ENCODE assay signal across 8 cellular contexts in the genomic region with DNA sequence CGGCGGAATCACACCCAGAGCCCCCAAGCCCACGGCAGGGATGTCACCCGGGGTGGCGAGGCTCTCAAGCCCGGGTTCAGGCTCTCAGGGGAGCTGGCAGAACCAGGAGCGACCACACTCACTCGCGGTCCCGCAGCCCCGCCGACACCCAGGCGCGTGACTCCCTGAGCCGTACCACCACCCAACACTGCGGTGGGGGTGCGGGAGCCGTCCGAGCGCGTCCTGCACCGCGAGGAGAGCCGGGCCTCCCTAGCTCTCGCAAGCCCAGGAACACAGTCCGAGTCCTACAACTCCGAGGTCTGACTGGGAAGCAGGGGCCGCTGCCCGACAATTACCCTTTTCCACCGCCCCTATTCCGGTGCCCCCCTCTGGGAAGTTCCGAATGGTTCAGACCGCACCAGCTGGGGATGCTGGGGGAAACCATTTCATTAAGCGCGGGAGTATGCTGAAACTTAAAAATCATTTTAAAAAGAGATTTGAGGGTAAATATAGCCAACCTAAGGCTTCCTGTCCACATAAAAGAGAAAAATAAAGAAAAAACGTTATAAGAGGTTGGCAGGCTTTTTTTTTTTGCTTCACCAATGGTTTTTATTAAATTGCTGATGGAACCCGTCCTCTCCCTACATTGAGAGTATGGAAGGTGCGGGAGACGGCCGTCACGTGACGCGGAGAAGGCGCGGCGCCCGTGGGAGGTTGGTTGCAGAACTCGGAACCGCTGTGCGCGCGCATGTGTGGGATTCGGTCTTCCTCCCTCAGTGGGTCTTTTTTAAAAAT. TPM values are rescaled to one million over a fixed set of nuclear protein-coding genes. Genes with fewer than 3 reads are reported as not detected.
DNase-seq lines count a peak whose midpoint lies in the region; ATAC-seq and TF ChIP-seq lines count a peak whose summit lies in the region.

A gene with protein sequence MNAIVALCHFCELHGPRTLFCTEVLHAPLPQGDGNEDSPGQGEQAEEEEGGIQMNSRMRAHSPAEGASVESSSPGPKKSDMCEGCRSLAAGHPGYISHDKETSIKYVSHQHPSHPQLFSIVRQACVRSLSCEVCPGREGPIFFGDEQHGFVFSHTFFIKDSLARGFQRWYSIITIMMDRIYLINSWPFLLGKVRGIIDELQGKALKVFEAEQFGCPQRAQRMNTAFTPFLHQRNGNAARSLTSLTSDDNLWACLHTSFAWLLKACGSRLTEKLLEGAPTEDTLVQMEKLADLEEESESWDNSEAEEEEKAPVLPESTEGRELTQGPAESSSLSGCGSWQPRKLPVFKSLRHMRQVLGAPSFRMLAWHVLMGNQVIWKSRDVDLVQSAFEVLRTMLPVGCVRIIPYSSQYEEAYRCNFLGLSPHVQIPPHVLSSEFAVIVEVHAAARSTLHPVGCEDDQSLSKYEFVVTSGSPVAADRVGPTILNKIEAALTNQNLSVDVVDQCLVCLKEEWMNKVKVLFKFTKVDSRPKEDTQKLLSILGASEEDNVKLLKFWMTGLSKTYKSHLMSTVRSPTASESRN (minus strand): TSS at position 143 of the 774 bp plus-strand sequence. CDS start 9,031 bp downstream, outside the sequence.

- no peak for TF ChIP-seq CTCF in GM06990 (IDR thresholded peaks at IDR 0.05; ENCODE audit: insufficient read depth, low read length, poor library complexity, severe bottlenecking)
- TF ChIP-seq CTCF in HFFc6 (IDR thresholded peaks at IDR 0.05): no peak
- no peak for TF ChIP-seq CTCF in suprapubic skin (IDR thresholded peaks at IDR 0.05)

- H3K4me1 ChIP-seq in suprapubic skin: peaks cover 31% of the 10 kb centered on the region

- H3K4me1 Mint-ChIP-seq in HFFc6 (ENCODE audit: low read depth): peaks cover 15% of the 10 kb centered on the region
- H3K4me1 Mint-ChIP-seq in activated naive CD4-positive, alpha-beta T cell treated with anti-CD3 and anti-CD28 coated beads, Interleukin-2, amount 50 U/mL, for 24 hours: peaks cover 34% of the 10 kb centered on the region

- TF ChIP-seq EP300 in suprapubic skin (IDR thresholded peaks at IDR 0.05): no peak

- peak within 1 kb of the TSS; percentile 99 for H3K27ac Mint-ChIP-seq in HFFc6
- peak within 1 kb of the TSS; percentile 100 for H3K27ac Mint-ChIP-seq in activated naive CD4-positive, alpha-beta T cell treated with anti-CD3 and anti-CD28 coated beads, Interleukin-2, amount 50 U/mL, for 24 hours

- H3K27me3 Mint-ChIP-seq in HFFc6 (ENCODE audit: insufficient read depth): peaks cover 2% of the 10 kb centered on the region
- H3K27me3 Mint-ChIP-seq in activated naive CD4-positive, alpha-beta T cell treated with anti-CD3 and anti-CD28 coated beads, Interleukin-2, amount 50 U/mL, for 24 hours: no peaks in the 10 kb centered on the region

- under 1% methylated on average over 26 of the region's 53 CpGs for WGBS in suprapubic skin

- H3K4me3 ChIP-seq in GM06990 (replicated peaks; ENCODE audit: low read depth, low read length) (peak within 1 kb of the TSS; percentile 82), suprapubic skin (peak within 1 kb of the TSS; percentile 99)

- H3K27ac ChIP-seq in suprapubic skin: peak within 1 kb of the TSS; percentile 92

- peak within 1 kb of the TSS; percentile 97 for H3K4me3 Mint-ChIP-seq in HFFc6
- H3K4me3 Mint-ChIP-seq in activated naive CD4-positive, alpha-beta T cell treated with anti-CD3 and anti-CD28 coated beads, Interleukin-2, amount 50 U/mL, for 24 hours: peak within 1 kb of the TSS; percentile 96

- H3K36me3 Mint-ChIP-seq in HFFc6 (ENCODE audit: low read depth): no peaks in the 10 kb centered on the region
- H3K36me3 Mint-ChIP-seq in activated naive CD4-positive, alpha-beta T cell treated with anti-CD3 and anti-CD28 coated beads, Interleukin-2, amount 50 U/mL, for 24 hours: no peaks in the 10 kb centered on the region

- peak in 1 of 2 donors; percentile 85 for TF ChIP-seq POLR2A in suprapubic skin (IDR thresholded peaks at IDR 0.05)

- H3K9me3 Mint-ChIP-seq in HFFc6: no peaks in the 10 kb centered on the region
- no peaks in the 10 kb centered on the region for H3K9me3 Mint-ChIP-seq in activated naive CD4-positive, alpha-beta T cell treated with anti-CD3 and anti-CD28 coated beads, Interleukin-2, amount 50 U/mL, for 24 hours

- H3K27me3 ChIP-seq in GM06990 (replicated peaks; ENCODE audit: control insufficient read depth, insufficient read depth, low read length): no peaks in the 10 kb centered on the region
- H3K27me3 ChIP-seq in suprapubic skin: no peaks in the 10 kb centered on the region

- H3K36me3 ChIP-seq in GM06990 (ENCODE audit: control insufficient read depth, insufficient read depth, low read length): no peaks in the 10 kb centered on the region; the same call in none of the 2 replicates
- peaks cover 8% of the 10 kb centered on the region for H3K36me3 ChIP-seq in suprapubic skin

- ATAC-seq in SK-N-SH treated with all-trans-retinoic acid at 6 μM for 48 hours: peak; percentile 94

- peak; percentile 91 for DNase-seq in GM06990 (ENCODE audit: extremely low read depth, insufficient read length)
- peak; percentile 81 for DNase-seq in HFFc6
- DNase-seq in NAMALWA (ENCODE audit: low spot score): peak; percentile 75
- peak; percentile 90 for DNase-seq in globus pallidus (ENCODE audit: low spot score)
- DNase-seq in occipital lobe (lab: John Stamatoyannopoulos, UW): peak; percentile 87
- peak; percentile 96 to 97 for DNase-seq in suprapubic skin (ENCODE audit: low spot score in 2 of 2)

- no peaks in the 10 kb centered on the region for H3K9me3 ChIP-seq in suprapubic skin

TF ChIP-seq in SK-N-SH treated with all-trans-retinoic acid at 6 μM for 48 hours, 23 proteins besides CTCF, POLR2A, EP300 and RAD21:
- TF ChIP-seq RARB (CRISPR knock-in tag; IDR thresholded peaks at IDR 0.05) (no peak), TOX (CRISPR knock-in tag; IDR thresholded peaks at IDR 0.05; ENCODE audit: borderline replicate concordance) (no peak), ZNF70 (CRISPR knock-in tag; IDR thresholded peaks at IDR 0.05) (no peak), ARNTL (CRISPR knock-in tag; IDR thresholded peaks at IDR 0.05; ENCODE audit: borderline replicate concordance, low read depth) (no peak), SNAI2 (CRISPR knock-in tag; IDR thresholded peaks at IDR 0.05) (no peak), ISL1 (CRISPR knock-in tag; IDR thresholded peaks at IDR 0.05) (no peak), BACH2 (CRISPR knock-in tag; IDR thresholded peaks at IDR 0.05; ENCODE audit: borderline replicate concordance) (no peak)
- TF ChIP-seq, protein P1, sequence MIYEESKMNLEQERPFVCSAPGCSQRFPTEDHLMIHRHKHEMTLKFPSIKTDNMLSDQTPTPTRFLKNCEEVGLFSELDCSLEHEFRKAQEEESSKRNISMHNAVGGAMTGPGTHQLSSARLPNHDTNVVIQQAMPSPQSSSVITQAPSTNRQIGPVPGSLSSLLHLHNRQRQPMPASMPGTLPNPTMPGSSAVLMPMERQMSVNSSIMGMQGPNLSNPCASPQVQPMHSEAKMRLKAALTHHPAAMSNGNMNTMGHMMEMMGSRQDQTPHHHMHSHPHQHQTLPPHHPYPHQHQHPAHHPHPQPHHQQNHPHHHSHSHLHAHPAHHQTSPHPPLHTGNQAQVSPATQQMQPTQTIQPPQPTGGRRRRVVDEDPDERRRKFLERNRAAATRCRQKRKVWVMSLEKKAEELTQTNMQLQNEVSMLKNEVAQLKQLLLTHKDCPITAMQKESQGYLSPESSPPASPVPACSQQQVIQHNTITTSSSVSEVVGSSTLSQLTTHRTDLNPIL (CRISPR knock-in tag; IDR thresholded peaks at IDR 0.05; ENCODE audit: low read depth): no peak
- TF ChIP-seq, protein P2, sequence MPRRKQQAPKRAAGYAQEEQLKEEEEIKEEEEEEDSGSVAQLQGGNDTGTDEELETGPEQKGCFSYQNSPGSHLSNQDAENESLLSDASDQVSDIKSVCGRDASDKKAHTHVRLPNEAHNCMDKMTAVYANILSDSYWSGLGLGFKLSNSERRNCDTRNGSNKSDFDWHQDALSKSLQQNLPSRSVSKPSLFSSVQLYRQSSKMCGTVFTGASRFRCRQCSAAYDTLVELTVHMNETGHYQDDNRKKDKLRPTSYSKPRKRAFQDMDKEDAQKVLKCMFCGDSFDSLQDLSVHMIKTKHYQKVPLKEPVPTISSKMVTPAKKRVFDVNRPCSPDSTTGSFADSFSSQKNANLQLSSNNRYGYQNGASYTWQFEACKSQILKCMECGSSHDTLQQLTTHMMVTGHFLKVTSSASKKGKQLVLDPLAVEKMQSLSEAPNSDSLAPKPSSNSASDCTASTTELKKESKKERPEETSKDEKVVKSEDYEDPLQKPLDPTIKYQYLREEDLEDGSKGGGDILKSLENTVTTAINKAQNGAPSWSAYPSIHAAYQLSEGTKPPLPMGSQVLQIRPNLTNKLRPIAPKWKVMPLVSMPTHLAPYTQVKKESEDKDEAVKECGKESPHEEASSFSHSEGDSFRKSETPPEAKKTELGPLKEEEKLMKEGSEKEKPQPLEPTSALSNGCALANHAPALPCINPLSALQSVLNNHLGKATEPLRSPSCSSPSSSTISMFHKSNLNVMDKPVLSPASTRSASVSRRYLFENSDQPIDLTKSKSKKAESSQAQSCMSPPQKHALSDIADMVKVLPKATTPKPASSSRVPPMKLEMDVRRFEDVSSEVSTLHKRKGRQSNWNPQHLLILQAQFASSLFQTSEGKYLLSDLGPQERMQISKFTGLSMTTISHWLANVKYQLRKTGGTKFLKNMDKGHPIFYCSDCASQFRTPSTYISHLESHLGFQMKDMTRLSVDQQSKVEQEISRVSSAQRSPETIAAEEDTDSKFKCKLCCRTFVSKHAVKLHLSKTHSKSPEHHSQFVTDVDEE (CRISPR knock-in tag; IDR thresholded peaks at IDR 0.05): no peak

RNA-seq across cellular contexts. Expression of the gene that starts here (rescaled TPM):
- 10 to 100 TPM; 15.8 to 19.2 (median 17.3) TPM for total RNA-seq in HFFc6 (2021; fragmentation: NEBNext Ultra II Directional; extraction: Animal tissue kit (Norgen Biotek cat#: 25700))
- total RNA-seq in occipital lobe (29.3 TPM), suprapubic skin (100 to 1,000 TPM in 1 of 4 donors, 10 to 100 TPM in 3; 28.4 to 143 (median 49.2) TPM)

Comparison
In these comparisons a context has a peak if more than half of its experiments do, and no peak if none do; other contexts are left out.
1. Peak in every context shown above with its lines: DNase-seq, ATAC-seq, H3K4me3 ChIP-seq and H3K27ac ChIP-seq.